Comparison of ENCODE assay signal across 1 cellular context in genomic region chrX:112233164-112233563, GRCh38.
TF ChIP-seq lines count a peak whose summit lies in the region.

No MANE protein-coding gene starts in this region.

TF ChIP-seq in GM12878, 131 proteins besides CTCF, POLR2A, EP300 and RAD21 (continued from another document):
- TF ChIP-seq RELB (IDR thresholded peaks at IDR 0.05; ENCODE audit: low read depth) (no peak), NR2F1 (conservative IDR thresholded peaks at IDR 0.05) (peak; percentile 66; the same call in 1 of the 2 replicates), STAT1 (conservative IDR thresholded peaks at IDR 0.05) (no peak), ESRRA (IDR thresholded peaks at IDR 0.05; ENCODE audit: low read length) (peak; percentile 51; the same call in 1 of the 2 replicates), MYC (IDR thresholded peaks at IDR 0.05; ENCODE audit: insufficient read depth, insufficient read length, insufficient replicate concordance, low read length, severe bottlenecking) (no peak), CREB1 (IDR thresholded peaks at IDR 0.05; ENCODE audit: low read depth) (no peak), RAD51 (IDR thresholded peaks at IDR 0.05) (peak; percentile 59; the same call in 1 of the 2 replicates), FOXK2 (IDR thresholded peaks at IDR 0.05) (no peak), WRNIP1 (IDR thresholded peaks at IDR 0.05; ENCODE audit: borderline replicate concordance, low read depth, low read length) (no peak), IKZF2 (IDR thresholded peaks at IDR 0.05) (0 out of 4 replicates have a peak, but pooled peaks of 1 of the 2 experiments have one; percentile 12), SREBF2 (IDR thresholded peaks at IDR 0.05; ENCODE audit: low read length) (no peak), IRF3 (IDR thresholded peaks at IDR 0.05) (no peak), ATF7 (IDR thresholded peaks at IDR 0.05; ENCODE audit: low read depth) (no peak), MTA2 (IDR thresholded peaks at IDR 0.05; ENCODE audit: low read depth) (peak; percentile 41; the same call in 1 of the 2 replicates), ZNF384 (IDR thresholded peaks at IDR 0.05; ENCODE audit: borderline replicate concordance, low read depth, low read length) (peak; percentile 36; the same call in 1 of the 2 replicates), ZNF687 (IDR thresholded peaks at IDR 0.05) (peak; percentile 62; the same call in 1 of the 2 replicates), ZNF207 (IDR thresholded peaks at IDR 0.05; ENCODE audit: borderline replicate concordance) (no peak), KLF5 (IDR thresholded peaks at IDR 0.05; ENCODE audit: partially characterized antibody) (no peak), RFX5 (IDR thresholded peaks at IDR 0.05; ENCODE audit: low read depth, low read length) (no peak)
